In the genomic region with DNA sequence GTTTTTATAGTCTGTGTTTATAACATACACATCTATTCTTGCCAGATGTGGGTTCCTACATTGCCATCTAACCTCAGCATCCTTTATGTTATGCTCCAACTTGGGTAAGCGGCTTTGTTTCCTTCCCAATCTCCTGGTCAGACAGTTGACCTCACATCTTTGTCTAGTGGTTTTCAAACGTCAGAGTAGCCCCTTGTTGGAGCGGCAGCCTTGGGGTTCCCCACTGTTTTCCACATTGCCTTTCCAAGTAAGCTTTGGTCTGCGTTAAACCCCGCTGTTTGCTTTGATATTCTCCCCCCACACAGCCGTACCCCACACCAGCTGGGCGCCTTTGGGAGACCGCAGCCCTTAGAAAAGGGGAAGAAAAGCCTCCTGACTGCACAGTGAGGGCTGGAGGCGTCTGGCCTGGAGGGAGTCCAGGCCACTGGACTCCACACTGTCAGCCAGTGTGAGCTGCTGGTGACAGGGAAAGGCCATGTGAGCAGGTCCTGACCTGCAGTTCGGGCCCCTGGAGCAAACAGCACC, we compare ENCODE assay signal across 1 cellular context.
TF ChIP-seq lines count a peak whose summit lies in the region.

No MANE protein-coding gene starts in this region.

TF ChIP-seq in H1, 55 proteins besides CTCF, POLR2A, EP300 and RAD21:
- TF ChIP-seq GABPA (IDR thresholded peaks at IDR 0.05; ENCODE audit: borderline replicate concordance, insufficient read depth, low read length) = no peak
- TF ChIP-seq RBBP5 (IDR thresholded peaks at IDR 0.05; ENCODE audit: borderline replicate concordance, low read depth, low read length) = no peak
- no peak for TF ChIP-seq FOSL1 (IDR thresholded peaks at IDR 0.05; ENCODE audit: insufficient read depth, low read depth, low read length)
- no peak for TF ChIP-seq GTF2F1 (IDR thresholded peaks at IDR 0.05; ENCODE audit: borderline replicate concordance, low read depth, low read length)
- no peak for TF ChIP-seq TBP (IDR thresholded peaks at IDR 0.05; ENCODE audit: low read depth, low read length)
- TF ChIP-seq CBX5 (IDR thresholded peaks at IDR 0.05; ENCODE audit: low read depth, low read length) = no peak
- no peak for TF ChIP-seq NRF1 (IDR thresholded peaks at IDR 0.05; ENCODE audit: low read depth, low read length)
- TF ChIP-seq NANOG (IDR thresholded peaks at IDR 0.05; ENCODE audit: insufficient read depth, low read depth, low read length, poor library complexity, severe bottlenecking) = no peak
- TF ChIP-seq POLR2AphosphoS5 (IDR thresholded peaks at IDR 0.05; ENCODE audit: low read depth, low read length) = no peak
- TF ChIP-seq RXRA (IDR thresholded peaks at IDR 0.05; ENCODE audit: insufficient read depth, low read depth, low read length) = no peak
